35 cellular contexts compared by ENCODE assay signal in the genomic region with DNA sequence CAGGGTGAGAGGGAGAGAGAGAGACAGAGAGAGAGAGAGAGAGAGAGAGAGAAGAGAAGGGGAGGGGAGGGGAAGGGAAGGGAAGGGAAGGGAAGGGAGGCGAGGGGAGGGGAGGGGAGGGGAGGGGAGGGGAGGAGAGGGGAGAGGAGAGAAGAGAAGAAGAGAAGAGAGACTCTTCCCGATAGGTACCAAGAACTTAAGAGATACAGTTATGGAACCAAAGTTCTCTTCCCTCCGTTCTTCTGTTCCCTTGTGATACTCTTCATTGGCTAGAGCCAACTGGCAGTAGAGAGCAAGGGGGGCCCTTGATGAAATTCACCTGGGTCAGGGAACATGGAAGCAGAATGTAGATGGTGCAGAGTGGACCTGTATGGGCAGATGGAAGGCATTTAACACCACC.
A peak's percentile ranks its signal among the peaks of the same experiment; 100 is the strongest.
DNase-seq lines count a peak whose midpoint lies in the region; ATAC-seq, FAIRE-seq and TF ChIP-seq lines count a peak whose summit lies in the region.
"Had no signal": no experiment of that assay in that cellular context is flagged by ENCODE, and none has a peak within 500 bp of the region (broad histone marks: within the 10 kb centered on the region; RNA-seq: fewer than 3 reads in every experiment).

No MANE protein-coding gene starts in this region.

- no peaks in the 10 kb centered on the region for H3F3A ChIP-seq in MM.1S (ENCODE audit: insufficient read depth, low read length)
- H3F3A ChIP-seq in neural progenitor cell (ENCODE audit: low read depth) = no peaks in the 10 kb centered on the region

- no peaks in the 10 kb centered on the region for H3K79me2 ChIP-seq in HepG2 (ENCODE audit: insufficient read depth, low read length)
- no peaks in the 10 kb centered on the region for H3K79me2 ChIP-seq in K562 (ENCODE audit: control insufficient read depth, insufficient read depth, low read length)
- no peaks in the 10 kb centered on the region for H3K79me2 ChIP-seq in MM.1S (ENCODE audit: low read length)
- H3K79me2 ChIP-seq in neural progenitor cell (ENCODE audit: low read depth) = no peaks in the 10 kb centered on the region

- DNase-seq in HepG2 (ENCODE audit: low spot score) = no peak
- no peak for DNase-seq in right lobe of liver
- no peak for DNase-seq in K562 (ENCODE audit: extremely low read depth in 1 of 4, low spot score in 3 of 4)
- DNase-seq in MM.1S = no peak
- no peak for DNase-seq in neural progenitor cell (ENCODE audit: low spot score)
- DNase-seq: 8988T; ACHN; AML-193; BE2C; C1 segment of cervical spinal cord; Caco-2; Calu3; CD4-positive, alpha-beta memory T cell; CD4-positive, alpha-beta T cell; CD4-positive, CD25-positive, alpha-beta regulatory T cell; CD8-positive, alpha-beta memory T cell; CD8-positive, alpha-beta T cell; COR-L47; DMS 273 treated with DMSO at 0.1 percent for 48 hours; DMS153; DMS53; DMS79; DMS79 treated with DMSO at 0.1 percent for 48 hours; DND-41; EL had no signal

- BruUV-seq in HepG2 (replicated peaks; lab: Mats Ljungman, UMichigan) = no TSS peak
- BruUV-seq in K562 (replicated peaks; lab: Mats Ljungman, UMichigan) = no TSS peak

- FAIRE-seq in HepG2 (lab: Jason Lieb, UNC) = no peak
- FAIRE-seq in K562 (lab: Jason Lieb, UNC) = no peak
- FAIRE-seq: A204.1, A549, D721Med had no signal

- no peaks in the 10 kb centered on the region for H3K9me2 ChIP-seq in MM.1S (replicated peaks; ENCODE audit: insufficient read depth, low read length)

- 1% methylated on average over 3 of the region's 3 CpGs for WGBS in HepG2 (ENCODE audit: low lambda C conversion rate)
- WGBS in right lobe of liver (ENCODE audit: insufficient coverage, low coverage, low lambda C conversion rate, missing lambda C conversion rate) = 70% methylated on average over 2 of the region's 3 CpGs
- WGBS in K562 (ENCODE audit: insufficient coverage, low coverage, missing lambda C conversion rate) = 0% methylated on average over 1 of the region's 3 CpGs

- CTCF ChIA-PET in HepG2 (lab: Yijun Ruan, JAX; ENCODE audit: low intra/inter-chr PET ratio, low total read pairs) (no interaction called here), K562 (lab: Yijun Ruan, JAX; ENCODE audit: low intra/inter-chr PET ratio) (no interaction called here)

- H4K20me1 ChIP-seq in HepG2 (ENCODE audit: insufficient read depth, low read length) = no peaks in the 10 kb centered on the region
- no peaks in the 10 kb centered on the region for H4K20me1 ChIP-seq in K562 (replicated peaks; ENCODE audit: control insufficient read depth, insufficient read depth, low read length)
- no peaks in the 10 kb centered on the region for H4K20me1 ChIP-seq in MM.1S (ENCODE audit: insufficient read depth, low read length)
- H4K20me1 ChIP-seq in neural progenitor cell (ENCODE audit: low read depth) = no peaks in the 10 kb centered on the region
- H4K20me1 ChIP-seq: BLaER1; BLaER1 treated with 17β-estradiol and CSF1 and Interleukin-3, amounts not matched to agents 10 nM and 100 nM had no signal

- H2AFZ ChIP-seq in HepG2 (ENCODE audit: low read length) (no peak overlapping the region), K562 (ENCODE audit: low read depth, low read length) (no peak overlapping the region), MM.1S (ENCODE audit: low read length) (no peak overlapping the region), neural progenitor cell (replicated peaks) (no peak overlapping the region)

- intact Hi-C loops in HepG2 (cut with micrococcal nuclease; ENCODE audit: unreplicated experiment) (no loop called here), right lobe of liver (cut with DNase I) (no loop called here), K562 (cut with micrococcal nuclease) (no loop called here)

- no peak overlapping the region for H3K4me3 Mint-ChIP-seq in stimulated activated memory B cell treated with anti-CD40 and anti-IgM and Interleukin-4, amounts not matched to agents 10 μg/mL and 1 μg/mL and 100 μg/mL, for 72 hours
- H3K4me3 Mint-ChIP-seq in neural progenitor cell = no peak overlapping the region
- H3K4me3 Mint-ChIP-seq: B cell; CD14-positive monocyte; CD4-positive, alpha-beta memory T cell; CD4-positive, alpha-beta T cell; CD4-positive, CD25-positive, alpha-beta regulatory T cell; CD8-positive, alpha-beta memory T cell; CD8-positive, alpha-beta T cell had no signal

- H3K9ac ChIP-seq in HepG2 (ENCODE audit: insufficient read depth, low read depth, low read length) (no peak overlapping the region), K562 (ENCODE audit: insufficient read depth in 1 of 2, low read depth in 2 of 2, low read length in 2 of 2) (no peak overlapping the region), MM.1S (ENCODE audit: low read length) (no peak overlapping the region), neural progenitor cell (no peak overlapping the region)
- H3K9ac ChIP-seq: BLaER1; BLaER1 treated with 17β-estradiol and CSF1 and Interleukin-3, amounts not matched to agents 10 nM and 100 nM had no signal

- H3K36me3 ChIP-seq in HepG2 (replicated peaks in 1 of 2; ENCODE audit: control insufficient read depth in 1 of 2, insufficient read depth in 2 of 2, low read length in 2 of 2) = no peaks in the 10 kb centered on the region
- no peaks in the 10 kb centered on the region for H3K36me3 ChIP-seq in right lobe of liver
- no peaks in the 10 kb centered on the region for H3K36me3 ChIP-seq in K562 (ENCODE audit: control insufficient read depth, insufficient read depth, low read length)
- no peaks in the 10 kb centered on the region for H3K36me3 ChIP-seq in MM.1S (replicated peaks; ENCODE audit: insufficient read depth, low read length)
- H3K36me3 ChIP-seq in neural progenitor cell = no peaks in the 10 kb centered on the region
- H3K36me3 ChIP-seq: BE2C; BLaER1; BLaER1 treated with 17β-estradiol and CSF1 and Interleukin-3, amounts not matched to agents 10 nM and 100 nM had no signal

- in situ Hi-C loops in HepG2 (cut with HindIII; ENCODE audit: extremely low pct_ligation_motif_present, low pct_unique_long_range_greater_than_20kb) = no loop called here
- in situ Hi-C loops in K562 (cut with MboI) = no loop called here

- H3K4me2 ChIP-seq in HepG2 (ENCODE audit: low read depth, low read length) = no peak overlapping the region
- no peak overlapping the region for H3K4me2 ChIP-seq in K562 (ENCODE audit: insufficient read depth, low read length)
- H3K4me2 ChIP-seq in MM.1S (ENCODE audit: low read depth, low read length) = no peak overlapping the region
- H3K4me2 ChIP-seq in neural progenitor cell = no peak overlapping the region
- H3K4me2 ChIP-seq: A549; BLaER1; BLaER1 treated with 17β-estradiol and CSF1 and Interleukin-3, amounts not matched to agents 10 nM and 100 nM had no signal

- no peaks in the 10 kb centered on the region for H3K27me3 Mint-ChIP-seq in stimulated activated memory B cell treated with anti-CD40 and anti-IgM and Interleukin-4, amounts not matched to agents 10 μg/mL and 1 μg/mL and 100 μg/mL, for 72 hours
- no peaks in the 10 kb centered on the region for H3K27me3 Mint-ChIP-seq in neural progenitor cell (ENCODE audit: insufficient read depth, low read depth)
- H3K27me3 Mint-ChIP-seq: B cell; CD4-positive, alpha-beta memory T cell; CD4-positive, alpha-beta T cell; CD4-positive, CD25-positive, alpha-beta regulatory T cell; CD8-positive, alpha-beta memory T cell had no signal

- no peak for TF ChIP-seq RAD21 in HepG2 (CRISPR knock-in tag; IDR thresholded peaks at IDR 0.05)
- no peak for TF ChIP-seq RAD21 in K562 (CRISPR knock-in tag; conservative IDR thresholded peaks at IDR 0.05 in 1 of 2, IDR thresholded peaks at IDR 0.05 in 1 of 2)

- ATAC-seq in HepG2 (no peak), right lobe of liver (no peak), K562 (no peak)
- ATAC-seq in stimulated activated memory B cell treated with anti-CD40 and anti-IgM and Interleukin-4, amounts not matched to agents 10 μg/mL and 1 μg/mL and 100 μg/mL, for 72 hours = peak; percentile 39
- ATAC-seq: A549; CD8-positive, alpha-beta T cell had no signal

- H3K4me1 ChIP-seq in HepG2 (ENCODE audit: insufficient read depth, low read length) = no peaks in the 10 kb centered on the region
- no peaks in the 10 kb centered on the region for H3K4me1 ChIP-seq in right lobe of liver
- no peaks in the 10 kb centered on the region for H3K4me1 ChIP-seq in K562 (replicated peaks in 1 of 2; ENCODE audit: control insufficient read depth in 2 of 2, insufficient read depth in 2 of 2, low read length in 2 of 2)
- H3K4me1 ChIP-seq in MM.1S (ENCODE audit: low read length) = no peaks in the 10 kb centered on the region
- H3K4me1 ChIP-seq in neural progenitor cell = peaks cover 12% of the 10 kb centered on the region
- H3K4me1 ChIP-seq: A549; BE2C; BLaER1; BLaER1 treated with 17β-estradiol and CSF1 and Interleukin-3, amounts not matched to agents 10 nM and 100 nM; Caco-2 had no signal

- H3K27ac ChIP-seq in HepG2 (ENCODE audit: extremely low read length, insufficient read depth, low read length) (no peak overlapping the region), right lobe of liver (no peak overlapping the region), K562 (ENCODE audit: extremely low read depth, low read depth, low read length) (no peak overlapping the region), MM.1S (ENCODE audit: low read length) (no peak overlapping the region), neural progenitor cell (no peak overlapping the region)
- H3K27ac ChIP-seq: 22Rv1; A549; BLaER1; BLaER1 treated with 17β-estradiol and CSF1 and Interleukin-3, amounts not matched to agents 10 nM and 100 nM; C4-2B had no signal

- POLR2A ChIA-PET in HepG2 (lab: Yijun Ruan, JAX) (no interaction called here), K562 (lab: Yijun Ruan, JAX) (no interaction called here)

- H3K9me1 ChIP-seq in K562 (ENCODE audit: control insufficient read depth, insufficient read depth, low read length) = no peaks in the 10 kb centered on the region

- TF ChIP-seq CTCF in HepG2 (CRISPR knock-in tag; IDR thresholded peaks at IDR 0.05) (no peak), right lobe of liver (IDR thresholded peaks at IDR 0.05) (no peak), K562 (IDR thresholded peaks at IDR 0.05 in 2 of 3, conservative IDR thresholded peaks at IDR 0.05 in 1 of 3; ENCODE audit: insufficient read depth in 2 of 3, low read depth in 1 of 3, low read length in 3 of 3) (no peak), MM.1S (IDR thresholded peaks at IDR 0.05; ENCODE audit: low read length) (no peak), neural progenitor cell (IDR thresholded peaks at IDR 0.05) (no peak)

- no peaks in the 10 kb centered on the region for H3K27me3 ChIP-seq in HepG2 (ENCODE audit: control insufficient read depth in 1 of 2, insufficient read depth in 2 of 2, low read length in 2 of 2)
- no peaks in the 10 kb centered on the region for H3K27me3 ChIP-seq in right lobe of liver
- H3K27me3 ChIP-seq in K562 (ENCODE audit: control insufficient read depth in 2 of 2, insufficient read depth in 2 of 2, low read length in 2 of 2) = no peaks in the 10 kb centered on the region
- H3K27me3 ChIP-seq in MM.1S (replicated peaks; ENCODE audit: insufficient read depth, low read length) = no peaks in the 10 kb centered on the region
- H3K27me3 ChIP-seq in neural progenitor cell = no peaks in the 10 kb centered on the region
- H3K27me3 ChIP-seq: BE2C; BLaER1; BLaER1 treated with 17β-estradiol and CSF1 and Interleukin-3, amounts not matched to agents 10 nM and 100 nM had no signal

- no peak for TF ChIP-seq POLR2A in HepG2 (IDR thresholded peaks at IDR 0.05; ENCODE audit: insufficient read depth in 1 of 2, low read depth in 2 of 2, low read length in 2 of 2)
- TF ChIP-seq POLR2A in right lobe of liver (IDR thresholded peaks at IDR 0.05) = no peak
- no peak for TF ChIP-seq POLR2A in K562 (conservative IDR thresholded peaks at IDR 0.05)

- H3K27ac Mint-ChIP-seq in stimulated activated memory B cell treated with anti-CD40 and anti-IgM and Interleukin-4, amounts not matched to agents 10 μg/mL and 1 μg/mL and 100 μg/mL, for 72 hours = no peak overlapping the region
- H3K27ac Mint-ChIP-seq in neural progenitor cell = no peak overlapping the region
- H3K27ac Mint-ChIP-seq: B cell; CD14-positive monocyte; CD4-positive, alpha-beta memory T cell; CD4-positive, alpha-beta T cell; CD4-positive, CD25-positive, alpha-beta regulatory T cell; CD8-positive, alpha-beta memory T cell; CD8-positive, alpha-beta T cell had no signal

- TF ChIP-seq EP300 in HepG2 (IDR thresholded peaks at IDR 0.05; ENCODE audit: low read depth in 2 of 2, low read length in 2 of 2) = no peak
- TF ChIP-seq EP300 in HepG2 (CRISPR knock-in tag; IDR thresholded peaks at IDR 0.05; ENCODE audit: borderline replicate concordance) = no peak
- no peak for TF ChIP-seq EP300 in K562 (IDR thresholded peaks at IDR 0.05; ENCODE audit: low read length)

- no peaks in the 10 kb centered on the region for H3K4me1 Mint-ChIP-seq in stimulated activated memory B cell treated with anti-CD40 and anti-IgM and Interleukin-4, amounts not matched to agents 10 μg/mL and 1 μg/mL and 100 μg/mL, for 72 hours
- peaks cover 5% of the 10 kb centered on the region for H3K4me1 Mint-ChIP-seq in neural progenitor cell
- H3K4me1 Mint-ChIP-seq: B cell; CD14-positive monocyte; CD4-positive, alpha-beta memory T cell; CD4-positive, CD25-positive, alpha-beta regulatory T cell; CD8-positive, alpha-beta memory T cell had no signal

- H3K9me3 Mint-ChIP-seq in stimulated activated memory B cell treated with anti-CD40 and anti-IgM and Interleukin-4, amounts not matched to agents 10 μg/mL and 1 μg/mL and 100 μg/mL, for 72 hours = peaks cover 8% of the 10 kb centered on the region
- H3K9me3 Mint-ChIP-seq in neural progenitor cell = peaks cover 12% of the 10 kb centered on the region

- H3K9me3 ChIP-seq in HepG2 (ENCODE audit: low read length) (no peaks in the 10 kb centered on the region), right lobe of liver (no peaks in the 10 kb centered on the region), K562 (replicated peaks; ENCODE audit: control insufficient read depth, insufficient read depth, low read depth, low read length) (0 out of 2 replicates have a peak, but pooled peaks cover 4% of the 10 kb centered on the region), MM.1S (replicated peaks; ENCODE audit: insufficient read depth, low read length) (no peaks in the 10 kb centered on the region), neural progenitor cell (ENCODE audit: low read depth) (no peaks in the 10 kb centered on the region)
- H3K9me3 ChIP-seq: A549; BE2C; BLaER1; BLaER1 treated with 17β-estradiol and CSF1 and Interleukin-3, amounts not matched to agents 10 nM and 100 nM; Caco-2 had no signal

- H3K4me3 ChIP-seq in HepG2 (replicated peaks in 1 of 3; ENCODE audit: insufficient read depth in 1 of 3, low read depth in 2 of 3, low read length in 3 of 3) (no peak overlapping the region), right lobe of liver (no peak overlapping the region), K562 (no peak overlapping the region), MM.1S (ENCODE audit: low read length) (no peak overlapping the region), neural progenitor cell (no peak overlapping the region)
- H3K4me3 ChIP-seq: A549; BLaER1; BLaER1 treated with 17β-estradiol and CSF1 and Interleukin-3, amounts not matched to agents 10 nM and 100 nM had no signal

- H3K36me3 Mint-ChIP-seq in stimulated activated memory B cell treated with anti-CD40 and anti-IgM and Interleukin-4, amounts not matched to agents 10 μg/mL and 1 μg/mL and 100 μg/mL, for 72 hours = no peaks in the 10 kb centered on the region
- H3K36me3 Mint-ChIP-seq in neural progenitor cell = peaks cover 56% of the 10 kb centered on the region
- H3K36me3 Mint-ChIP-seq: CD14-positive monocyte; CD4-positive, alpha-beta memory T cell; CD4-positive, CD25-positive, alpha-beta regulatory T cell; CD8-positive, alpha-beta memory T cell; CD8-positive, alpha-beta T cell had no signal

Comparison
In these comparisons a context has a peak if more than half of its experiments do, and no peak if none do; other contexts are left out.
1. Of the 241 proteins assayed by ChIP-seq in both HepG2 and K562: peak only in HepG2: HNRNPK and PCBP1; only in K562: PCBP2; in both: none; in neither: 238.